In the genomic region with DNA sequence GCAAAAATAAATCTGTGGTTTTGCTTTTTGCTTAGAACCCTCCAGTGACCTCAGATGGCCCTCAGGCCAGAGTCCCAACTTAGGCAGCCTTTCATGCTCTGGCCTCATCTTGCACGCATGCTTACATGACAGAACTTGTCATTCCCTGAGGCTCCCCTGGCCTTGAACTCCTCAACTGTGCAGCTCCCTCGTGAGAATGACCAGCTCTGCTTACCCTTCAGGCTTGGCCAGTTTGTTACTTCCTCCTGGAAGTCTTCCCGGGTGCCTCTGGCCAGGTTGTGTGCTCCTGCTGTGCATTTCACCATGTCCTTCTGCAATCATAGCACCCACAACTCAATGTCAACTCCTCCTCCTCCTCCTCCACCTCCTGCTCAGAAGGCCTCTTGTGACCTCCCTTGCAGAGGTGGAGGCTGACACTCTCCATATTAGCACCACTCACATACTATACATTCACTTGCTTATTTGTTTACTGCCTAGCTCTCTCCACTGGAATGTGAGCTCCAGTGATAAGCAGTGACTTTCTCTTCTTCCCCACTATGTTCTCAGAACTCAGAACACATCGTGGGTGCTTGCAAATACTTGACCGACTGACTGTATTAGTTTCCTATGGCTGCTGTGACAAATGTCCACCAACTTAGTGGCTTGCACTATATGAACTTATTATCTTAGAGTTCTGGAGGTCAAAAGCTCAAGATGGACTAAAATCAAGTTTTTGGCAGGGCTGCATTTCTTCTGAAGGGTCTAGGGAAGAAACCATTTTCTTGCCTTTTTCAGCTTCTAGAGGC, we compare ENCODE assay signal across 18 cellular contexts. TPM values are rescaled to one million over a fixed set of nuclear protein-coding genes. Genes with fewer than 3 reads are reported as not detected.
DNase-seq lines count a peak whose midpoint lies in the region; ATAC-seq, FAIRE-seq and TF ChIP-seq lines count a peak whose summit lies in the region.
"Had no signal": no experiment of that assay in that cellular context is flagged by ENCODE, and none has a peak within 500 bp of the region (broad histone marks: within the 10 kb centered on the region; RNA-seq: fewer than 3 reads in every experiment).

No MANE protein-coding gene starts in this region.

- dilution Hi-C loops in IMR-90 (cut with HindIII; ENCODE audit: low sequenced_read_pairs, unreplicated experiment), result no loop called here

- H3K9ac ChIP-seq in IMR-90 (ENCODE audit: low read depth, low read length) (no peak overlapping the region), K562 (ENCODE audit: insufficient read depth in 1 of 2, low read depth in 2 of 2, low read length in 2 of 2) (peak overlapping the region in 1 of 2 experiments; percentile 8; a peak in 1 of 4 replicates)
- H3K9ac ChIP-seq: neural progenitor cell had no signal

- H3K27ac Mint-ChIP-seq in CD14-positive monocyte, result peak overlapping the region; percentile 48 to 87 (median 81)
- H3K27ac Mint-ChIP-seq: neural progenitor cell had no signal

- POLR2A ChIA-PET in IMR-90 (lab: Charles Lee; ENCODE audit: unreplicated experiment), result no interaction called here
- POLR2A ChIA-PET in K562 (lab: Yijun Ruan, JAX), result interaction anchor here (0.7 to 1.3 kb wide), 3 partner anchors 12 to 1561 kb away, joined by 3 read pairs; no protein-coding TSS in a partner anchor

- H3K4me3 ChIP-seq in IMR-90 (ENCODE audit: insufficient read depth, low read depth, low read length) (no peak overlapping the region), K562 (no peak overlapping the region), lower lobe of right lung (no peak overlapping the region)
- H3K4me3 ChIP-seq: gastroesophageal sphincter, neural progenitor cell, skin epidermis, suprapubic skin had no signal

- BruUV-seq in IMR-90 (replicated peaks; lab: Mats Ljungman, UMichigan), result no TSS peak
- BruUV-seq in K562 (replicated peaks; lab: Mats Ljungman, UMichigan), result no TSS peak

- peaks cover 26% of the 10 kb centered on the region for H3K27me3 ChIP-seq in IMR-90 (ENCODE audit: control insufficient read depth, insufficient read depth, low read length)
- no peaks in the 10 kb centered on the region for H3K27me3 ChIP-seq in K562 (ENCODE audit: control insufficient read depth in 2 of 2, insufficient read depth in 2 of 2, low read length in 2 of 2)
- H3K27me3 ChIP-seq in lower lobe of right lung (ENCODE audit: low read depth), result no peaks in the 10 kb centered on the region
- H3K27me3 ChIP-seq: gastroesophageal sphincter, neural progenitor cell, suprapubic skin had no signal

- no peak overlapping the region for H3K56ac ChIP-seq in IMR-90 (ENCODE audit: extremely low read depth, insufficient read depth, low read length)

- no peaks in the 10 kb centered on the region for H3K9me3 Mint-ChIP-seq in CD14-positive monocyte
- H3K9me3 Mint-ChIP-seq: neural progenitor cell had no signal

- H2AFZ ChIP-seq in IMR-90 (replicated peaks; ENCODE audit: low read length, poor library complexity) (no peak overlapping the region), K562 (ENCODE audit: low read depth, low read length) (no peak overlapping the region)
- H2AFZ ChIP-seq: neural progenitor cell had no signal

- H2AK9ac ChIP-seq in IMR-90 (replicated peaks; ENCODE audit: low read depth, low read length, poor library complexity), result no peak overlapping the region

- H3K4me3 Mint-ChIP-seq in CD14-positive monocyte, result no peak overlapping the region
- H3K4me3 Mint-ChIP-seq: neural progenitor cell had no signal

- no peak overlapping the region for H3K4ac ChIP-seq in IMR-90 (ENCODE audit: low read depth, low read length)

- H3K36me3 ChIP-seq in IMR-90 (ENCODE audit: control insufficient read depth, insufficient read depth, low read length), result no peaks in the 10 kb centered on the region
- H3K36me3 ChIP-seq in K562 (ENCODE audit: control insufficient read depth, insufficient read depth, low read length), result peaks cover 20% of the 10 kb centered on the region
- no peaks in the 10 kb centered on the region for H3K36me3 ChIP-seq in lower lobe of right lung
- H3K36me3 ChIP-seq: gastroesophageal sphincter, neural progenitor cell, suprapubic skin had no signal

- FAIRE-seq in K562 (lab: Jason Lieb, UNC), result no peak
- FAIRE-seq: astrocyte, HTR-8/SVneo, islet of Langerhans had no signal

- H3K9me3 ChIP-seq in IMR-90 (ENCODE audit: control insufficient read depth, insufficient read depth, low read length) (no peaks in the 10 kb centered on the region), K562 (replicated peaks; ENCODE audit: control insufficient read depth, insufficient read depth, low read depth, low read length) (no peaks in the 10 kb centered on the region), lower lobe of right lung (no peaks in the 10 kb centered on the region)
- H3K9me3 ChIP-seq: gastroesophageal sphincter, suprapubic skin had no signal

- DNase-seq in CD14-positive monocyte (ENCODE audit: low spot score), result no peak
- no peak for DNase-seq in IMR-90
- peak in 1 of 4 experiments; percentile 47 for DNase-seq in K562 (ENCODE audit: extremely low read depth in 1 of 4, low spot score in 3 of 4)
- no peak for DNase-seq in lower lobe of right lung
- no peak for DNase-seq in NCI-H1048 (lab: John Stamatoyannopoulos, UW)
- DNase-seq in activated CD8-positive, alpha-beta memory T cell treated with anti-CD3 and anti-CD28 coated beads for 24 hours, result no peak
- no peak for DNase-seq in NCI-H1105 (lab: John Stamatoyannopoulos, UW)
- DNase-seq in NCI-H1092 treated with DMSO at 0.1 percent for 48 hours (lab: John Stamatoyannopoulos, UW), result no peak
- DNase-seq: activated CD8-positive, alpha-beta memory T cell treated with anti-CD3 and anti-CD28 coated beads, Interleukin-2, amount 50 U/mL, for 48 hours; NCI-H1417 treated with DMSO at 0.1 percent for 48 hours; NCI-H526 had no signal

- H3K9me1 ChIP-seq in IMR-90 (ENCODE audit: insufficient read depth, low read length), result no peaks in the 10 kb centered on the region
- H3K9me1 ChIP-seq in K562 (ENCODE audit: control insufficient read depth, insufficient read depth, low read length), result no peaks in the 10 kb centered on the region

- peak; percentile 48; the same call in 1 of the 2 replicates for ATAC-seq in IMR-90 (ENCODE audit: low read depth)
- ATAC-seq in K562, result peak; percentile 46
- peak; percentile 35 to 36 for ATAC-seq in lower lobe of right lung
- ATAC-seq: gastroesophageal sphincter had no signal

- no peak overlapping the region for H3K14ac ChIP-seq in IMR-90 (replicated peaks; ENCODE audit: low read depth, low read length)

- no peaks in the 10 kb centered on the region for H3K27me3 Mint-ChIP-seq in CD14-positive monocyte (ENCODE audit: low read depth in 3 of 3)

- H4K20me1 ChIP-seq in IMR-90 (ENCODE audit: insufficient read depth, low read length), result no peaks in the 10 kb centered on the region
- no peaks in the 10 kb centered on the region for H4K20me1 ChIP-seq in K562 (replicated peaks; ENCODE audit: control insufficient read depth, insufficient read depth, low read length)

- no peaks in the 10 kb centered on the region for H3K79me2 ChIP-seq in K562 (ENCODE audit: control insufficient read depth, insufficient read depth, low read length)

- no peak overlapping the region for H4K8ac ChIP-seq in IMR-90 (ENCODE audit: low read depth in 2 of 2, low read length in 2 of 2)

- H3K23ac ChIP-seq in IMR-90 (ENCODE audit: low read depth, low read length), result no peak overlapping the region

- H4K91ac ChIP-seq in IMR-90 (ENCODE audit: insufficient read depth, low read depth, low read length), result no peak overlapping the region

- H2BK20ac ChIP-seq in IMR-90 (ENCODE audit: low read depth, low read length), result no peak overlapping the region

- H2BK15ac ChIP-seq in IMR-90 (ENCODE audit: low read depth, low read length), result no peak overlapping the region

- H3K4me2 ChIP-seq in IMR-90 (ENCODE audit: low read depth, low read length) (no peak overlapping the region), K562 (ENCODE audit: insufficient read depth, low read length) (no peak overlapping the region)
- H3K4me2 ChIP-seq: neural progenitor cell had no signal

- WGBS in IMR-90 (ENCODE audit: extremely low coverage in 2 of 2, insufficient read length in 1 of 2), 2 experiments, result 50% methylated on average over 3 of the region's 5 CpGs; no CpG with 5 or more reads in 1 of the 2 experiments
- WGBS in K562 (ENCODE audit: insufficient coverage, low coverage, missing lambda C conversion rate), result 29% methylated on average over 5 of the region's 5 CpGs

- H3K36me3 Mint-ChIP-seq in CD14-positive monocyte, result peaks cover 20 to 77% of the 10 kb centered on the region in 2 donors
- H3K36me3 Mint-ChIP-seq: neural progenitor cell had no signal

- no peak for TF ChIP-seq EP300 in K562 (IDR thresholded peaks at IDR 0.05; ENCODE audit: low read length)

- TF ChIP-seq CTCF in CD14-positive monocyte (IDR thresholded peaks at IDR 0.05) (no peak), IMR-90 (conservative IDR thresholded peaks at IDR 0.05; ENCODE audit: low read depth, low read length) (no peak), K562 (IDR thresholded peaks at IDR 0.05 in 2 of 3, conservative IDR thresholded peaks at IDR 0.05 in 1 of 3; ENCODE audit: insufficient read depth in 2 of 3, low read depth in 1 of 3, low read length in 3 of 3) (no peak), lower lobe of right lung (IDR thresholded peaks at IDR 0.05) (no peak)

- no peaks in the 10 kb centered on the region for H3K79me1 ChIP-seq in IMR-90 (ENCODE audit: low read depth in 1 of 2, low read length in 2 of 2)

- H2AK5ac ChIP-seq in IMR-90 (ENCODE audit: low read depth, low read length), result no peak overlapping the region

- no peaks in the 10 kb centered on the region for H3K4me1 ChIP-seq in IMR-90 (ENCODE audit: control insufficient read depth, insufficient read depth, low read length)
- H3K4me1 ChIP-seq in K562 (replicated peaks in 1 of 2; ENCODE audit: control insufficient read depth in 2 of 2, insufficient read depth in 2 of 2, low read length in 2 of 2), result peaks cover 14 to 20% of the 10 kb centered on the region in 2 experiments; a peak in 3 of 5 replicates
- peaks cover 22% of the 10 kb centered on the region for H3K4me1 ChIP-seq in lower lobe of right lung
- H3K4me1 ChIP-seq: neural progenitor cell had no signal

- no peak overlapping the region for H2BK5ac ChIP-seq in IMR-90 (ENCODE audit: low read depth, low read length, poor library complexity, severe bottlenecking)

- in situ Hi-C loops in IMR-90 (cut with MboI; ENCODE audit: low sequenced_read_pairs) (no loop called here), K562 (cut with MboI) (no loop called here)

- TF ChIP-seq POLR2A in IMR-90 (IDR thresholded peaks at IDR 0.05; ENCODE audit: low read depth, low read length), result no peak
- no peak for TF ChIP-seq POLR2A in K562 (conservative IDR thresholded peaks at IDR 0.05)

- CTCF ChIA-PET in IMR-90 (lab: Yijun Ruan, JAX) (no interaction called here), K562 (lab: Yijun Ruan, JAX; ENCODE audit: low intra/inter-chr PET ratio) (no interaction called here)

- no peak overlapping the region for H2BK120ac ChIP-seq in IMR-90 (ENCODE audit: low read depth, low read length)

- intact Hi-C loops in CD14-positive monocyte (cut with micrococcal nuclease) (no loop called here), IMR-90 (cut with micrococcal nuclease) (no loop called here), K562 (cut with micrococcal nuclease) (no loop called here), lower lobe of right lung (cut with DNase I) (no loop called here)

- peaks cover 80% of the 10 kb centered on the region for H3K4me1 Mint-ChIP-seq in CD14-positive monocyte

- TF ChIP-seq RAD21 in IMR-90 (IDR thresholded peaks at IDR 0.05; ENCODE audit: low read length) (no peak), K562 (CRISPR knock-in tag; conservative IDR thresholded peaks at IDR 0.05 in 1 of 2, IDR thresholded peaks at IDR 0.05 in 1 of 2) (no peak)

- H4K5ac ChIP-seq in IMR-90 (ENCODE audit: low read depth, low read length), result no peak overlapping the region

- no peak overlapping the region for H3K27ac ChIP-seq in IMR-90 (ENCODE audit: insufficient read depth, low read length)
- H3K27ac ChIP-seq in K562 (ENCODE audit: extremely low read depth, low read depth, low read length), result no peak overlapping the region
- H3K27ac ChIP-seq in lower lobe of right lung, result no peak overlapping the region
- H3K27ac ChIP-seq: gastroesophageal sphincter, neural progenitor cell, skin epidermis, suprapubic skin had no signal

- no peak overlapping the region for H3K18ac ChIP-seq in IMR-90 (ENCODE audit: low read depth, low read length)

RNA-seq across cellular contexts. Expression of gene RCSD1, which starts 41.9 kb away (rescaled TPM):
- polyA plus RNA-seq in CD14-positive monocyte (100 to 1,000 TPM; 216 to 218 TPM), IMR-90 (2012; rRNA removed) (0.03 TPM in 1 of 2 replicates, not detected in the other), K562 (2011; rRNA removed) (64.5 and 69.8 TPM in 2 replicates), K562 (2014; fragmentation: Illumina TruSeq; extraction: Trizol) (48.3 and 50.5 TPM in 2 replicates), K562 (2014; fragmentation: Nextera tagmentation; extraction: Ambion mirVana) (1 to 10 TPM; 7.8 to 9.1 TPM), K562 (2014; rRNA removed) (53.2 and 54.5 TPM in 2 replicates)
- total RNA-seq in IMR-90 (2012; rRNA removed) (not detected in 2 replicates), K562 (2014; rRNA removed) (45.3 and 48.0 TPM in 2 replicates), K562 (2014; rRNA removed; fragmentation: Illumina TruSeq; extraction: Trizol) (41.6 and 42.3 TPM in 2 replicates), K562 (2015; rRNA removed; fragmentation: Illumina TruSeq; extraction: Trizol) (37.3 and 39.4 TPM in 2 replicates), K562 (2021) (41.5 and 50.9 TPM in 2 replicates), lower lobe of right lung (20.7 TPM)
- 0.01 TPM in 1 of 2 replicates, not detected in the other for polyA plus RNA-seq in IMR-90 (2012; cell fraction: cytosol; rRNA removed)
- not detected in 2 replicates for polyA plus RNA-seq in IMR-90 (2012; cell fraction: nucleus; rRNA removed; ENCODE audit: low replicate concordance)
- 51.0 and 78.1 TPM in 2 replicates for total RNA-seq in K562 (2011; cell fraction: chromatin; rRNA removed; ENCODE audit: low replicate concordance)
- total RNA-seq in K562 (2011; cell fraction: nucleolus; rRNA removed), result 34.9 and 38.6 TPM in 2 replicates
- 48.1 and 85.4 TPM in 2 replicates for total RNA-seq in K562 (2011; cell fraction: nucleoplasm; rRNA removed)
- polyA plus RNA-seq in K562 (2011; cell fraction: cytosol; rRNA removed), result 45.8 and 49.9 TPM in 2 replicates
- 27.5 and 28.0 TPM in 2 replicates for polyA plus RNA-seq in K562 (2011; cell fraction: nucleus; rRNA removed)
- polyA plus RNA-seq in K562 (2012), result 41.5 and 91.2 TPM in 2 replicates
- polyA minus RNA-seq in K562 (2011; rRNA and poly(A)+ RNA removed), result 59.8 and 70.7 TPM in 2 replicates
- polyA minus RNA-seq in K562 (2011; cell fraction: cytosol; rRNA and poly(A)+ RNA removed), result 34.8 and 46.1 TPM in 2 replicates
- 19.0 and 26.1 TPM in 2 replicates for polyA minus RNA-seq in K562 (2011; cell fraction: nucleus; rRNA and poly(A)+ RNA removed)

RNA-seq across cellular contexts. Expression of gene MPZL1, which starts 49.9 kb away (rescaled TPM):
- 10 to 100 TPM; 61.8 to 63.6 TPM for polyA plus RNA-seq in CD14-positive monocyte
- 81.7 and 87.3 TPM in 2 replicates for total RNA-seq in IMR-90 (2012; rRNA removed)
- 48.0 and 55.3 TPM in 2 replicates for polyA plus RNA-seq in IMR-90 (2012; rRNA removed)
- polyA plus RNA-seq in IMR-90 (2012; cell fraction: cytosol; rRNA removed), result 28.8 and 39.7 TPM in 2 replicates
- 22.6 and 65.6 TPM in 2 replicates for polyA plus RNA-seq in IMR-90 (2012; cell fraction: nucleus; rRNA removed; ENCODE audit: low replicate concordance)
- 126 and 209 TPM in 2 replicates for total RNA-seq in K562 (2011; cell fraction: chromatin; rRNA removed; ENCODE audit: low replicate concordance)
- total RNA-seq in K562 (2011; cell fraction: nucleolus; rRNA removed), result 109 and 121 TPM in 2 replicates
- total RNA-seq in K562 (2011; cell fraction: nucleoplasm; rRNA removed), result 238 and 352 TPM in 2 replicates
- total RNA-seq in K562 (2014; rRNA removed), result 46.1 and 57.8 TPM in 2 replicates
- total RNA-seq in K562 (2014; rRNA removed; fragmentation: Illumina TruSeq; extraction: Trizol), result 82.4 and 92.6 TPM in 2 replicates
- total RNA-seq in K562 (2015; rRNA removed; fragmentation: Illumina TruSeq; extraction: Trizol), result 63.2 and 66.5 TPM in 2 replicates
- total RNA-seq in K562 (2021), result 65.3 and 79.5 TPM in 2 replicates
- 89.9 and 153 TPM in 2 replicates for polyA plus RNA-seq in K562 (2011; rRNA removed)
- 43.0 and 55.8 TPM in 2 replicates for polyA plus RNA-seq in K562 (2011; cell fraction: cytosol; rRNA removed)
- 42.9 and 57.7 TPM in 2 replicates for polyA plus RNA-seq in K562 (2011; cell fraction: nucleus; rRNA removed)
- 46.5 and 47.2 TPM in 2 replicates for polyA plus RNA-seq in K562 (2012)
- polyA plus RNA-seq in K562 (2014; fragmentation: Illumina TruSeq; extraction: Trizol), result 64.6 and 75.9 TPM in 2 replicates
- 10 to 100 TPM; 14.5 to 20.5 TPM for polyA plus RNA-seq in K562 (2014; fragmentation: Nextera tagmentation; extraction: Ambion mirVana)
- polyA plus RNA-seq in K562 (2014; rRNA removed), result 46.5 and 46.7 TPM in 2 replicates
- polyA minus RNA-seq in K562 (2011; rRNA and poly(A)+ RNA removed), result 94.6 and 129 TPM in 2 replicates
- 50.0 and 63.6 TPM in 2 replicates for polyA minus RNA-seq in K562 (2011; cell fraction: cytosol; rRNA and poly(A)+ RNA removed)
- 22.6 and 35.3 TPM in 2 replicates for polyA minus RNA-seq in K562 (2011; cell fraction: nucleus; rRNA and poly(A)+ RNA removed)
- total RNA-seq in lower lobe of right lung, result 85.9 TPM

Comparison
In these comparisons a context has a peak if more than half of its experiments do, and no peak if none do; other contexts are left out.
1. RNA of gene RCSD1, which starts 41.9 kb away (total RNA-seq): 34.9 to 85.4 TPM in K562 and 20.7 TPM in lower lobe of right lung (single experiment); not detected in IMR-90; every median in the first group is over 10 times any median in the second.
2. Peak in every context shown above with its lines, with median percentiles within 50 percentile points of each other: ATAC-seq.